In genomic region chr10:98055875-98056516, GRCh38 we compare ENCODE assay signal across 9 cellular contexts. TPM values are rescaled to one million over a fixed set of nuclear protein-coding genes. Genes with fewer than 3 reads are reported as not detected.
A peak's percentile ranks its signal among the peaks of the same experiment; 100 is the strongest.
DNase-seq lines count a peak whose midpoint lies in the region; ATAC-seq lines count a peak whose summit lies in the region.
"Had no signal": no experiment of that assay in that cellular context is flagged by ENCODE, and none has a peak within 500 bp of the region (broad histone marks: within the 10 kb centered on the region; RNA-seq: fewer than 3 reads in every experiment).

No MANE protein-coding gene starts in this region.

- no peaks in the 10 kb centered on the region for H3K4me1 ChIP-seq in adipocyte (ENCODE audit: control insufficient read depth, insufficient read depth, low read length)

- peaks cover 7% of the 10 kb centered on the region for H3K9me3 ChIP-seq in adipocyte (ENCODE audit: control insufficient read depth, low read length)

- DNase-seq in NCI-H2029 (lab: John Stamatoyannopoulos, UW) (peak; percentile 21), NCI-H2029 treated with DMSO at 0.1 percent for 48 hours (lab: John Stamatoyannopoulos, UW) (no peak), adipocyte (ENCODE audit: low read depth) (peak; percentile 5), myocyte (ENCODE audit: low read depth) (peak; percentile 37)
- DNase-seq in Jurkat, Clone E6-1 (ENCODE audit: low read depth, low spot score) = peak; percentile 51
- DNase-seq: effector memory CD4-positive, alpha-beta T cell had no signal

- H3K27me3 ChIP-seq in adipocyte (replicated peaks; ENCODE audit: control insufficient read depth, insufficient read depth, low read length) = peaks cover 66% of the 10 kb centered on the region

- no peak for ATAC-seq in GM19463 (IDR thresholded peaks at IDR 0.05; ENCODE audit: unreplicated experiment)
- ATAC-seq in HG02870 (IDR thresholded peaks at IDR 0.05; ENCODE audit: unreplicated experiment) = no peak
- ATAC-seq in GM21786 (IDR thresholded peaks at IDR 0.05; ENCODE audit: unreplicated experiment) = no peak

- H3K4me3 ChIP-seq in Jurkat, Clone E6-1 (ENCODE audit: low read length) = no peak overlapping the region
- H3K4me3 ChIP-seq in adipocyte (ENCODE audit: low read length) = no peak overlapping the region

- H3K9ac ChIP-seq in adipocyte (ENCODE audit: low read length) = no peak overlapping the region

- H3K36me3 ChIP-seq in adipocyte (ENCODE audit: control insufficient read depth, insufficient read depth, low read length, severe bottlenecking) = no peaks in the 10 kb centered on the region

RNA-seq across cellular contexts. Expression of gene CRTAC1, which starts 25.6 kb away (rescaled TPM):
- polyA plus RNA-seq in Jurkat, Clone E6-1 (2012; ENCODE audit: insufficient read depth, insufficient read length) = not detected
- total RNA-seq in myocyte = not detected in 2 replicates
- polyA plus RNA-seq in myocyte (2012) = 0.24 TPM
